Comparison of ENCODE assay signal across 25 cellular contexts in the genomic region with DNA sequence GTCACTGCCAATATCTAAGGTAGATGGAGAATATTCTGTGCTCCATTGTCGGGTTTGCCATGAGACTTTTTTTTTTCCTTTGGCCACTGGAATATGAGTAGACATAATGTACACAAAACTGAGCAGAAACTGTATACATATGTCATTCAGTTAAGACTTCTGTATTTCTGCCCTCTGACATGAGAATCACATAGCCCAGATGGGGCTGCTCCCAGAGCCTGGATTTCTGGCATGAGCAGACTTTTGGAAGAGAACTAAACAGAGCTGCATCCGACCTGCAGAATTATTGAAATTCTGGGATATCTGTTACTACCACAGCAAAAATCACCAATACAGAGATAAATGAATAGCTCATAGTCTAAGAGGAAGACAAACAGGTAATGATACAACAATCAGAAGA.
"Had no signal": no experiment of that assay in that cellular context is flagged by ENCODE, and none has a peak within 500 bp of the region (broad histone marks: within the 10 kb centered on the region; RNA-seq: fewer than 3 reads in every experiment).

No MANE protein-coding gene starts in this region.

- H3K27ac ChIP-seq: ascending aorta, VCaP had no signal

- H3K4me3 ChIP-seq: ascending aorta, cardiac muscle cell had no signal

- H3K36me3 ChIP-seq: ascending aorta, cardiac muscle cell had no signal

- H3K4me1 ChIP-seq: ascending aorta had no signal

- H3K27me3 ChIP-seq: ascending aorta, cardiac muscle cell had no signal

- DNase-seq: activated B cell treated with CpG ODN at 0.5 μM for 24 hours; activated CD4-positive, alpha-beta memory T cell treated with anti-CD3 and anti-CD28 coated beads, Interleukin-2, amount 10 ng/mL, durations not matched to agents 7 days and 5 days; activated CD4-positive, alpha-beta T cell treated with anti-CD3 and anti-CD28 coated beads for 48 hours; activated CD4-positive, alpha-beta T cell treated with anti-CD3 and anti-CD28 coated beads, Interleukin-2, amount 10 ng/mL, durations not matched to agents 7 days and 5 days; activated CD4-positive, alpha-beta T cell treated with anti-CD3 and anti-CD28 coated beads, Interleukin-2, amount 50 U/mL, for 48 hours; activated CD4-positive, CD25-positive, alpha-beta regulatory T cell treated with anti-CD3 and anti-CD28 coated beads, Interleukin-2, amount 50 U/mL, for 72 hours; activated CD8-positive, alpha-beta memory T cell treated with anti-CD3 and anti-CD28 coated beads for 24 hours; activated CD8-positive, alpha-beta memory T cell treated with anti-CD3 and anti-CD28 coated beads, Interleukin-2, amount 10 ng/mL, durations not matched to agents 7 days and 5 days; activated CD8-positive, alpha-beta memory T cell treated with anti-CD3 and anti-CD28 coated beads, Interleukin-2, amount 50 U/mL, for 48 hours; activated CD8-positive, alpha-beta T cell treated with anti-CD3 and anti-CD28 coated beads, Interleukin-2, amount 10 ng/mL, durations not matched to agents 7 days and 5 days; activated effector memory CD4-positive, alpha-beta T cell treated with Interleukin-2 at 50 U/mL for 16 hours; activated gamma-delta T cell; activated naive CD4-positive, alpha-beta T cell treated with anti-CD3 and anti-CD28 coated beads, Interleukin-2, amount 10 ng/mL, durations not matched to agents 7 days and 5 days; activated naive CD4-positive, alpha-beta T cell treated with Interleukin-2 at 50 U/mL for 16 hours; activated naive CD8-positive, alpha-beta T cell treated with anti-CD3 and anti-CD28 coated beads, Interleukin-2, amount 10 ng/mL, durations not matched to agents 7 days and 5 days; activated naive CD8-positive, alpha-beta T cell treated with anti-CD3 and anti-CD28 coated beads, Interleukin-2, amount 50 U/mL, for 24 hours; activated T-cell treated with anti-CD3 and anti-CD28 coated beads, Interleukin-2, amount 50 U/mL, for 24 hours; activated T-cell treated with anti-CD3 and anti-CD28 coated beads, Interleukin-2, amount 50 U/mL, for 48 hours; amygdala; anterior cingulate cortex; T-helper 2 cell; T-helper 9 cell had no signal

- ATAC-seq: activated CD8-positive, alpha-beta memory T cell treated with anti-CD3 and anti-CD28 coated beads, Interleukin-2, amount 10 ng/mL, durations not matched to agents 7 days and 5 days; activated CD8-positive, alpha-beta T cell treated with anti-CD3 and anti-CD28 coated beads, Interleukin-2, amount 10 ng/mL, durations not matched to agents 7 days and 5 days; activated naive CD8-positive, alpha-beta T cell treated with anti-CD3 and anti-CD28 coated beads, Interleukin-2, amount 50 U/mL, for 24 hours had no signal
